In genomic region chr1:201354151-201354900, GRCh38 we compare ENCODE assay signal across 20 cellular contexts. TPM values are rescaled to one million over a fixed set of nuclear protein-coding genes. Genes with fewer than 3 reads are reported as not detected.
"Had no signal": no experiment of that assay in that cellular context is flagged by ENCODE, and none has a peak within 500 bp of the region (broad histone marks: within the 10 kb centered on the region; RNA-seq: fewer than 3 reads in every experiment).

No MANE protein-coding gene starts in this region.

- H3K4me3 ChIP-seq: dorsolateral prefrontal cortex, lung had no signal

- ATAC-seq: activated T-helper 17 cell treated with anti-CD3 and anti-CD28 coated beads, Interleukin-2, amount 50 U/mL, for 72 hours; stimulated activated naive CD8-positive, alpha-beta T cell treated with anti-CD3 and anti-CD28 coated beads, Interleukin-15, Interleukin-2, amounts not matched to agents 100 U/mL and 50 U/mL, for 24 hours had no signal

- H3K4me1 Mint-ChIP-seq: activated T-helper 17 cell treated with anti-CD3 and anti-CD28 coated beads, Interleukin-2, amount 50 U/mL, for 72 hours; naive B cell had no signal

- H3K36me3 Mint-ChIP-seq: naive B cell had no signal

- H3K27ac Mint-ChIP-seq: activated T-helper 17 cell treated with anti-CD3 and anti-CD28 coated beads, Interleukin-2, amount 50 U/mL, for 72 hours had no signal

- H3K9ac ChIP-seq: parathyroid adenoma, SK-N-SH had no signal

- H3K79me2 ChIP-seq: parathyroid adenoma had no signal

- H3K4me2 ChIP-seq: SK-N-SH had no signal

- H3K9me3 Mint-ChIP-seq: activated T-helper 17 cell treated with anti-CD3 and anti-CD28 coated beads, Interleukin-2, amount 50 U/mL, for 72 hours; naive B cell had no signal

- H2AFZ ChIP-seq: parathyroid adenoma had no signal

- H3K36me3 ChIP-seq: neutrophil had no signal

- H3K4me3 Mint-ChIP-seq: activated T-helper 17 cell treated with anti-CD3 and anti-CD28 coated beads, Interleukin-2, amount 50 U/mL, for 72 hours; naive B cell had no signal

- H3K27ac ChIP-seq: dorsolateral prefrontal cortex, neutrophil, parathyroid adenoma had no signal

- H3K4me1 ChIP-seq: parathyroid adenoma had no signal

- H3K9me3 ChIP-seq: neutrophil, SK-N-SH had no signal

- DNase-seq: activated CD4-positive, alpha-beta T cell treated with anti-CD3 and anti-CD28 coated beads, Interleukin-2, amount 50 U/mL, for 4 hours; activated CD4-positive, CD25-positive, alpha-beta regulatory T cell treated with anti-CD3 and anti-CD28 coated beads, Interleukin-2, amount 50 U/mL, for 72 hours; activated naive CD4-positive, alpha-beta T cell treated with Interleukin-2 at 50 U/mL for 16 hours; anterior cingulate cortex; erythroblast; hypothalamus; midbrain; naive B cell; SK-N-SH; small intestine; stimulated activated CD4-positive, alpha-beta T cell treated with anti-CD3 and anti-CD28 coated beads, Interleukin-4, amount 100 ng/mL, for 4 hours; stimulated activated naive CD8-positive, alpha-beta T cell treated with anti-CD3 and anti-CD28 coated beads, Interleukin-15, Interleukin-2, amounts not matched to agents 100 U/mL and 50 U/mL, for 24 hours; T-helper 1 cell; T1000; trophoblast cell had no signal

RNA-seq across cellular contexts. Expression of gene TNNT2, which starts 23.2 kb away (rescaled TPM):
- total RNA-seq: activated T-helper 17 cell treated with anti-CD3 and anti-CD28 coated beads, Interleukin-2, amount 50 U/mL, for 72 hours had no signal

RNA-seq across cellular contexts. Expression of gene LAD1, which starts 44.8 kb away (rescaled TPM):
- total RNA-seq: activated T-helper 17 cell treated with anti-CD3 and anti-CD28 coated beads, Interleukin-2, amount 50 U/mL, for 72 hours had no signal
